Comparison of ENCODE assay signal across 11 cellular contexts in the genomic region with DNA sequence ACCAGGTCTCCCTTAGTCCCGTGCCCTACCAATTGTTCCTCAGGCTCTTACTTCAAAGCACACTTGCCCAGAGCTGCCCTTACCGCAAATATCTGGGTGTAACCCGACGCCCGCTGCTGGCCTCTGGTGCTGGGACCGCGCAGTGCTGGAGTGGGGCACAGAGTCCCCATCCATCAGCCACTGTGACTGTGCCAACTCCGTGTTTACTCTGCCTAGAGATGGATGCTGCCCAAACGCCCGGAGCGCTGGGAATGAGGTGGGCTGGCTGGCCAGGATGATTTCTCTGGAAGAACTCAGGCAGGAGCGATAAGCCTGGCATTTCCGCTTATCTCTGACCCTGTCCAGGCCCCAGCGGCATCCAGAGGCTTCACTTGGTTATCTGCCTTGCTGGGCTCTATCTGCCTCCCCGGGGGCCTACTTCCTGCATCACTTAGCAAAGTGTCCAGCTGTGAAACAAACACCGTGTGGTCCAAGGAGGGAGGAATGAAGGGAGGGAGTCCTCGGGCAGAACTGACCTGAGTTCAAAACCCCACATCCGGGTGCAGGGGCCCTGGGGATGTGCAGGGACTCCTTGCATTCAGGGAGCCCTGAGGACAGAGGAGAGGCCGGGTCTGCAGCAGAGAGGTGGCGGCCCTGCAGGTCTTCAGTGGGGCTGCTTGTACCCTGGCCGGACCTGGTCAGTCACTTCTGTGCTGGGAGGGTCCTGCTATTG. TPM values are rescaled to one million over a fixed set of nuclear protein-coding genes. Genes with fewer than 3 reads are reported as not detected.
DNase-seq lines count a peak whose midpoint lies in the region; ATAC-seq and TF ChIP-seq lines count a peak whose summit lies in the region.
"Had no signal": no experiment of that assay in that cellular context is flagged by ENCODE, and none has a peak within 500 bp of the region (broad histone marks: within the 10 kb centered on the region; RNA-seq: fewer than 3 reads in every experiment).

No MANE protein-coding gene starts in this region.

- H3K4me2 ChIP-seq in mammary epithelial cell (ENCODE audit: insufficient read depth, low read depth, low read length) = peak overlapping the region; percentile 5

- no peak overlapping the region for H3K27ac ChIP-seq in mammary epithelial cell (ENCODE audit: insufficient read depth, low read depth, low read length)

- TF ChIP-seq CTCF in mammary epithelial cell (conservative IDR thresholded peaks at IDR 0.05 in 1 of 2, IDR thresholded peaks at IDR 0.05 in 1 of 2; ENCODE audit: extremely low read depth in 1 of 2, insufficient read depth in 1 of 2, low read depth in 1 of 2, low read length in 2 of 2) = peak in 1 of 2 donors; percentile 20
- TF ChIP-seq CTCF in mucosa of descending colon (IDR thresholded peaks at IDR 0.05) = no peak

- no peak overlapping the region for H3K4me3 ChIP-seq in mammary epithelial cell (replicated peaks in 1 of 3; ENCODE audit: insufficient read depth in 1 of 3, low read depth in 2 of 3, low read length in 3 of 3)
- H3K4me3 ChIP-seq in mucosa of descending colon = no peak overlapping the region

- H3K4me1 ChIP-seq in mammary epithelial cell (ENCODE audit: insufficient read depth, low read length) (peaks cover 9% of the 10 kb centered on the region), mucosa of descending colon (ENCODE audit: low read depth) (no peaks in the 10 kb centered on the region)

- dilution Hi-C loops in mammary epithelial cell (cut with HindIII; ENCODE audit: low sequenced_read_pairs) = no loop called here

- no peaks in the 10 kb centered on the region for H3K27me3 ChIP-seq in mammary epithelial cell (ENCODE audit: insufficient read depth, low read length)

- no peaks in the 10 kb centered on the region for H3K79me2 ChIP-seq in mammary epithelial cell (ENCODE audit: insufficient read depth, low read length)

- peak overlapping the region; percentile 44 for H2AFZ ChIP-seq in mammary epithelial cell (ENCODE audit: low read depth, low read length)

- H3K36me3 ChIP-seq in mammary epithelial cell (ENCODE audit: insufficient read depth, low read length) (no peaks in the 10 kb centered on the region), mucosa of descending colon (ENCODE audit: low read depth) (no peaks in the 10 kb centered on the region)

- DNase-seq in COLO668 (lab: John Stamatoyannopoulos, UW; ENCODE audit: unreplicated experiment) (peak; percentile 79), NCI-H2029 (lab: John Stamatoyannopoulos, UW) (peak; percentile 7), mammary epithelial cell (no peak), mucosa of descending colon (no peak), SKM-1 (lab: John Stamatoyannopoulos, UW; ENCODE audit: unreplicated experiment) (no peak), head of caudate nucleus (no peak)
- no peak for DNase-seq in activated CD4-positive, alpha-beta T cell treated with anti-CD3 and anti-CD28 coated beads for 1 hour
- DNase-seq: CD8-positive, alpha-beta T cell; NCI-H446 had no signal

- CTCF ChIA-PET in mammary epithelial cell (lab: Charles Lee; ENCODE audit: low non-redundant PET) = no interaction called here

- intact Hi-C loops in mammary epithelial cell (cut with micrococcal nuclease) = no loop called here
- intact Hi-C loops in mucosa of descending colon (cut with DNase I, micrococcal nuclease) = no loop called here
- intact Hi-C loops in head of caudate nucleus (cut with DNase I) = no loop called here

- no peaks in the 10 kb centered on the region for H4K20me1 ChIP-seq in mammary epithelial cell (ENCODE audit: insufficient read depth, low read length)

- BruUV-seq in mammary epithelial cell (replicated peaks; lab: Mats Ljungman, UMichigan) = no TSS peak

- ATAC-seq in mucosa of descending colon (peak; percentile 16), HG02763 (IDR thresholded peaks at IDR 0.05; ENCODE audit: unreplicated experiment) (no peak)
- ATAC-seq: CD8-positive, alpha-beta T cell; esophagus mucosa had no signal

- no peaks in the 10 kb centered on the region for H3K9me3 ChIP-seq in mammary epithelial cell (replicated peaks; ENCODE audit: insufficient read depth, low read length)
- H3K9me3 ChIP-seq in mucosa of descending colon = no peaks in the 10 kb centered on the region

- WGBS in mammary epithelial cell (ENCODE audit: low coverage, missing lambda C conversion rate) = 18% methylated on average over 16 of the region's 21 CpGs

- H3K9ac ChIP-seq in mammary epithelial cell (ENCODE audit: insufficient read depth, low read length) = no peak overlapping the region

- in situ Hi-C loops in mammary epithelial cell (cut with MboI; ENCODE audit: low sequenced_read_pairs in 2 of 2) = no loop called here

RNA-seq across cellular contexts. Expression of gene MYLK3, which starts 9.4 kb away (rescaled TPM):
- total RNA-seq in mammary epithelial cell (under 1 TPM; 0.17 to 0.40 TPM), mucosa of descending colon (under 1 TPM; 0.03 to 0.63 (median 0.41) TPM)
- polyA plus RNA-seq in mammary epithelial cell = 0.01 TPM
- not detected for polyA minus RNA-seq in mammary epithelial cell
- total RNA-seq: CD8-positive, alpha-beta T cell had no signal

Comparison
In these comparisons a context has a peak if more than half of its experiments do, and no peak if none do; other contexts are left out.
1. DNase-seq: peak in COLO668 (single experiment) and NCI-H2029 (single experiment); none in mammary epithelial cell (single experiment), mucosa of descending colon (0 of 3), activated CD4-positive, alpha-beta T cell treated with anti-CD3 and anti-CD28 coated beads for 1 hour (single experiment), SKM-1 (single experiment) and head of caudate nucleus (0 of 42).